ENCODE assay signal across 1 cellular context in the genomic region with DNA sequence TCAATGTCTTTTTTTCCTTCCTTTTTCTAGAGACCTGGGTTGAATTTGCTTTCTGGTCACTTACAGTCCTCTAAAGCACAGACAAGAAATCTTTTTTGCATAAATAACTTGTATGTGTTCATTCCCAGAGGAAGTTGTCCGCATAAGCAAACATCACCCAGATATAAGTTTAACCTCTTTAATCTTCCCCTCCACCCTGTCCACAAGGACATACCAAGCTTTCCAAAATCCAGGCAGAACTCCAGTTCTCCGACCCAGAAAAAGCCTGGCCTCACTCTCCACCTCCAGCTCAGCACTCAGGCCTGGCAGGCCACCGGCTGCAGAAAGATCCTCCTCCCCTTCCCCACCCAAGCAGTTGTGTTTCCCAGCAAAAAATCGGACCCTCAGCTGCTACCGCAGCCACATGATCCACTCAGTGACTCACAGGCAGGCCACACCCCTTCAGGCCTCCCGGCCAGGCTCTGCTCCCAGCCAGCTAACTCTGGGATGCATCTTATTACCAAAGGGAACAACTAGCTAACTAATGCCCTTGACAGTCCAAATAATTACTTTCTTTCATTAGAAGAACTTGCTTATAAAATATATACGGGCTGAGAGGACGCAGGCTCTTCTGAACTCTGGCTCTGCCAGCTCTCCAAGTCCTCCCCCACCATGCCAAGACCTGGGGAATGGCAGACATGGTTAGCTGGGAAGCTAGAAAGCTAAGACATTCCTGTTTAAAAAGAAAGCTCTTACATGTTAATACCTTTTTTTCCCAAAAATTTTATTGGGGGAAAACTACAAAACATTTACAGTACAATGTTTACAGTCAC.
A peak's percentile ranks its signal among the peaks of the same experiment; 100 is the strongest.
TF ChIP-seq lines count a peak whose summit lies in the region.

No MANE protein-coding gene starts in this region.

TF ChIP-seq in H1, 55 proteins besides CTCF, POLR2A, EP300 and RAD21 (continued from another document):
- TF ChIP-seq, protein P1, sequence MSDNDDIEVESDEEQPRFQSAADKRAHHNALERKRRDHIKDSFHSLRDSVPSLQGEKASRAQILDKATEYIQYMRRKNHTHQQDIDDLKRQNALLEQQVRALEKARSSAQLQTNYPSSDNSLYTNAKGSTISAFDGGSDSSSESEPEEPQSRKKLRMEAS (IDR thresholded peaks at IDR 0.05) = peak; percentile 63
- TF ChIP-seq GTF2F1 (IDR thresholded peaks at IDR 0.05; ENCODE audit: borderline replicate concordance, low read depth, low read length) = no peak
- TF ChIP-seq, protein P2, sequence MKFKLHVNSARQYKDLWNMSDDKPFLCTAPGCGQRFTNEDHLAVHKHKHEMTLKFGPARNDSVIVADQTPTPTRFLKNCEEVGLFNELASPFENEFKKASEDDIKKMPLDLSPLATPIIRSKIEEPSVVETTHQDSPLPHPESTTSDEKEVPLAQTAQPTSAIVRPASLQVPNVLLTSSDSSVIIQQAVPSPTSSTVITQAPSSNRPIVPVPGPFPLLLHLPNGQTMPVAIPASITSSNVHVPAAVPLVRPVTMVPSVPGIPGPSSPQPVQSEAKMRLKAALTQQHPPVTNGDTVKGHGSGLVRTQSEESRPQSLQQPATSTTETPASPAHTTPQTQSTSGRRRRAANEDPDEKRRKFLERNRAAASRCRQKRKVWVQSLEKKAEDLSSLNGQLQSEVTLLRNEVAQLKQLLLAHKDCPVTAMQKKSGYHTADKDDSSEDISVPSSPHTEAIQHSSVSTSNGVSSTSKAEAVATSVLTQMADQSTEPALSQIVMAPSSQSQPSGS (IDR thresholded peaks at IDR 0.05; ENCODE audit: low read length) = no peak
TF ChIP-seq in H1: peak in this region for 9.
